1 cellular context compared by ENCODE assay signal in the genomic region with DNA sequence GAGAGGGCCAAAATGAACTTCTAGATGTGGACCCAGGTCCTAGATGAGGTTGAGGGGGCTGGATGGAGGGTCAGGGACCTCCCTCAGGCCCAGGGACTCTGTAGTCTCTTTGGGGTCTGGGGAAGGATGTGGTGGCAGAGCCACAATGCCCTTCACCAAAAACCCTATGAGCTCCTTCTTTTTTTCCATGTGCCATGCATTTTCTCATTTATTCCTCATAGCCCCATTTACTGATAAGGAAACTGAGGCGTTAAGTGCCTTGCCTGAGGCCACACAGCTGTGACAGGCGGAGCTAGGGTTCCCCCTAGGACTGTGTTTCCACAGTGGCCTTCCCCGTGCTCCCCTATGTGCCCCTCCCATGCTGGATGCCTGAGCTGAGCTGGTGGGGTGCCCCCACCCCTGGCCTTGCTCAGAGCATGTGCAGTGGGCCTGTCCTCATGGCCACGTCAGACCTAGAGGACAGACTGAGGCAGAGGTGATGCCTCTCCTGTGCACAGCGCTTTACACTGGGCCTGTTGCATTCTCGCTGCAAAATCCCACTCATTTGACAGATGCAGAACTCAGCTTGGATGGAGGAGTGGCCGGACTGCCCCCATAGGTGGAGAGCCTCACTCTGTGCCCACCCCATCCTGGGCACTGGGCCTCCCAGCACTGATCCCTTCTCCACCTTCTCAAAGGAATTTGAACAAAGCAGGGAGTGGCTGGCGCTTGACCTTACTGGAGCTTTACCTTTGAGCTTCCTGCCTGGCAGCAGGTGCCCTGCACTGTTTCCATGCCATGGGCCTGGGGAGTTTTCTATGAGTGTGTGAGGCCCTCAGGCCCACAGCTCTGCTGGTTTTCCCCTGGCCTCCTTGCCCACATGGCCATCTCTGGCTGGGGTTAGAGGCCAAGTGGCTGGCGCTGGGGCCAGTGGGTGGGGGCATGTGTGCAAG.
TF ChIP-seq lines count a peak whose summit lies in the region.

No MANE protein-coding gene starts in this region.

TF ChIP-seq in H1, 55 proteins besides CTCF, POLR2A, EP300 and RAD21:
- TF ChIP-seq RBBP5 (IDR thresholded peaks at IDR 0.05; ENCODE audit: borderline replicate concordance, low read depth, low read length) (no peak), SAP30 (IDR thresholded peaks at IDR 0.05; ENCODE audit: insufficient read depth, insufficient replicate concordance, low read length) (no peak), HDAC6 (IDR thresholded peaks at IDR 0.05; ENCODE audit: low read depth, low read length) (no peak), POLR2AphosphoS5 (IDR thresholded peaks at IDR 0.05; ENCODE audit: low read depth, low read length) (no peak), BRCA1 (IDR thresholded peaks at IDR 0.05; ENCODE audit: low read depth, low read length) (no peak), SIX5 (IDR thresholded peaks at IDR 0.05; ENCODE audit: low read depth, low read length) (no peak), SP4 (IDR thresholded peaks at IDR 0.05; ENCODE audit: low read length) (no peak), RFX5 (IDR thresholded peaks at IDR 0.05; ENCODE audit: borderline replicate concordance, low read depth, low read length) (no peak), CHD2 (IDR thresholded peaks at IDR 0.05; ENCODE audit: low read length) (no peak), HDAC2 (IDR thresholded peaks at IDR 0.05; ENCODE audit: borderline replicate concordance in 1 of 2, low read depth in 2 of 2, low read length in 2 of 2) (no peak), GABPA (IDR thresholded peaks at IDR 0.05; ENCODE audit: borderline replicate concordance, insufficient read depth, low read length) (no peak), SP2 (IDR thresholded peaks at IDR 0.05; ENCODE audit: low read length) (no peak), KDM1A (IDR thresholded peaks at IDR 0.05; ENCODE audit: borderline replicate concordance, low read length) (no peak), TEAD4 (IDR thresholded peaks at IDR 0.05; ENCODE audit: low read depth, low read length) (no peak)
